In genomic region chr17:18962494-18962815, GRCh38 we compare ENCODE assay signal across 25 cellular contexts. TPM values are rescaled to one million over a fixed set of nuclear protein-coding genes. Genes with fewer than 3 reads are reported as not detected.
DNase-seq lines count a peak whose midpoint lies in the region; ATAC-seq, FAIRE-seq and TF ChIP-seq lines count a peak whose summit lies in the region.
"Had no signal": no experiment of that assay in that cellular context is flagged by ENCODE, and none has a peak within 500 bp of the region (broad histone marks: within the 10 kb centered on the region; RNA-seq: fewer than 3 reads in every experiment).

No MANE protein-coding gene starts in this region.

- H3K4me2 ChIP-seq in A549, result peak overlapping the region; percentile 27; the same call in 2 of the 3 replicates

- TF ChIP-seq EP300 in A549 (IDR thresholded peaks at IDR 0.05), result no peak

- intact Hi-C loops in colonic mucosa (cut with DNase I), result loop anchor here (10.0 kb wide), 1 partner anchor 62 kb away; no protein-coding TSS in a partner anchor

- peaks cover 52% of the 10 kb centered on the region for H3K4me1 Mint-ChIP-seq in nephron progenitor cell
- H3K4me1 Mint-ChIP-seq in T-helper 2 cell treated with Interferon-gamma antibody and Interleukin-4, amounts not matched to agents 5 μg/mL and 100 μg/mL, for 36 hours (ENCODE audit: low read depth), result peaks cover 7% of the 10 kb centered on the region

- DNase-seq in A549 (ENCODE audit: low read depth in 1 of 2, low spot score in 1 of 2) (no peak), colonic mucosa (peak; percentile 21), nephron progenitor cell (no peak)
- DNase-seq in stimulated activated CD4-positive, alpha-beta T cell treated with anti-CD3 and anti-CD28 coated beads, Interleukin-4, amount 100 ng/mL, for 4 hours, result no peak
- no peak for DNase-seq in effector CD4-positive, alpha-beta T cell
- DNase-seq in T-helper 2 cell treated with Interferon-gamma antibody and Interleukin-4, amounts not matched to agents 5 μg/mL and 100 μg/mL, for 36 hours (ENCODE audit: low spot score), result no peak
- DNase-seq: activated CD4-positive, alpha-beta T cell treated with anti-CD3 and anti-CD28 coated beads, Interleukin-2, amount 50 U/mL, for 1 hour; activated T-cell treated with anti-CD3 and anti-CD28 coated beads, Interleukin-2, amount 50 U/mL, for 1 hour; DND-41; head of caudate nucleus; immature natural killer cell; KG1; NCI-H2029 treated with DMSO at 0.1 percent for 48 hours; NCI-H446 treated with DMSO at 0.1 percent for 48 hours; RPMI8226; stimulated activated naive CD4-positive, alpha-beta T cell treated with Interleukin-2 at 50 U/mL for 16 hours; SW 1271; upper lobe of right lung had no signal

- no peaks in the 10 kb centered on the region for H3K36me3 Mint-ChIP-seq in nephron progenitor cell (ENCODE audit: low read depth)
- H3K36me3 Mint-ChIP-seq in T-helper 2 cell treated with Interferon-gamma antibody and Interleukin-4, amounts not matched to agents 5 μg/mL and 100 μg/mL, for 36 hours (ENCODE audit: low read depth), result no peaks in the 10 kb centered on the region
- H3K36me3 Mint-ChIP-seq: activated naive CD8-positive, alpha-beta T cell; immature natural killer cell; natural killer cell treated with Interleukin-12 subunit alpha and Interleukin-12 subunit beta and Interleukin-15 and Interleukin-18, amount 100 ng/mL, for 72 hours had no signal

- POLR2A ChIA-PET in A549 (lab: Yijun Ruan, JAX), result no interaction called here
- POLR2A ChIA-PET in HEK293 (lab: Yijun Ruan, JAX), result interaction anchor here (0.9 kb wide), 1 partner anchor 10 kb away, joined by 3 read pairs; no protein-coding TSS in a partner anchor

- H3K9ac ChIP-seq in colonic mucosa (ENCODE audit: low read depth in 2 of 2, low read length in 2 of 2), result no peak overlapping the region

- ATAC-seq in A549 (no peak), HG03095 (IDR thresholded peaks at IDR 0.05; ENCODE audit: unreplicated experiment) (no peak)
- ATAC-seq: upper lobe of right lung had no signal

- H3K27ac Mint-ChIP-seq in nephron progenitor cell, result peak overlapping the region; percentile 3
- H3K27ac Mint-ChIP-seq in T-helper 2 cell treated with Interferon-gamma antibody and Interleukin-4, amounts not matched to agents 5 μg/mL and 100 μg/mL, for 36 hours, result no peak overlapping the region
- H3K27ac Mint-ChIP-seq: activated naive CD8-positive, alpha-beta T cell had no signal

- no peak for TF ChIP-seq RAD21 in A549 (conservative IDR thresholded peaks at IDR 0.05 in 1 of 2, IDR thresholded peaks at IDR 0.05 in 1 of 2)

- TF ChIP-seq CTCF in A549 (IDR thresholded peaks at IDR 0.05) (no peak), HEK293 (tag by site-specific recombination; IDR thresholded peaks at IDR 0.05) (no peak), colonic mucosa (IDR thresholded peaks at IDR 0.05) (no peak), nephron progenitor cell (IDR thresholded peaks at IDR 0.05) (no peak)

- no peaks in the 10 kb centered on the region for H3K9me3 ChIP-seq in A549
- no peaks in the 10 kb centered on the region for H3K9me3 ChIP-seq in HEK293 (ENCODE audit: control insufficient read depth, insufficient read depth, low read depth, low read length)
- no peaks in the 10 kb centered on the region for H3K9me3 ChIP-seq in colonic mucosa
- H3K9me3 ChIP-seq: upper lobe of right lung had no signal

- H3K4me3 ChIP-seq in A549, result no peak overlapping the region
- H3K4me3 ChIP-seq in HEK293 (ENCODE audit: low read depth, low read length), result no peak overlapping the region
- no peak overlapping the region for H3K4me3 ChIP-seq in colonic mucosa
- H3K4me3 ChIP-seq: upper lobe of right lung had no signal

- H3K4me1 ChIP-seq in A549 (peaks cover 37% of the 10 kb centered on the region), HEK293 (ENCODE audit: control insufficient read depth, insufficient read depth, low read length) (peaks cover 5% of the 10 kb centered on the region), colonic mucosa (no peaks in the 10 kb centered on the region)

- CTCF ChIA-PET in A549 (lab: Yijun Ruan, JAX), result interaction anchor here (0.8 to 8.8 kb wide), 11 partner anchors 7 to 82 kb away, joined by 3 to 215 read pairs (median 19); partner anchors contain the start of gene SLC5A10
- CTCF ChIA-PET in HEK293 (lab: Yijun Ruan, JAX), result interaction anchor here (0.7 to 3.7 kb wide), 6 partner anchors 10 to 60 kb away, joined by 3 to 31 read pairs (median 3); no protein-coding TSS in a partner anchor

- H3K9me3 Mint-ChIP-seq in nephron progenitor cell, result no peaks in the 10 kb centered on the region
- no peaks in the 10 kb centered on the region for H3K9me3 Mint-ChIP-seq in T-helper 2 cell treated with Interferon-gamma antibody and Interleukin-4, amounts not matched to agents 5 μg/mL and 100 μg/mL, for 36 hours
- H3K9me3 Mint-ChIP-seq: immature natural killer cell; natural killer cell treated with Interleukin-12 subunit alpha and Interleukin-12 subunit beta and Interleukin-15 and Interleukin-18, amount 100 ng/mL, for 72 hours had no signal

- peaks cover 13% of the 10 kb centered on the region for H3K27me3 Mint-ChIP-seq in nephron progenitor cell (ENCODE audit: low read depth, poor library complexity)
- H3K27me3 Mint-ChIP-seq in T-helper 2 cell treated with Interferon-gamma antibody and Interleukin-4, amounts not matched to agents 5 μg/mL and 100 μg/mL, for 36 hours (ENCODE audit: low read depth), result no peaks in the 10 kb centered on the region
- H3K27me3 Mint-ChIP-seq: activated naive CD8-positive, alpha-beta T cell had no signal

- TF ChIP-seq POLR2A in A549 (IDR thresholded peaks at IDR 0.05; ENCODE audit: low read length), result no peak

- no peaks in the 10 kb centered on the region for H3K27me3 ChIP-seq in colonic mucosa
- H3K27me3 ChIP-seq: upper lobe of right lung had no signal

- H3K36me3 ChIP-seq in HEK293 (ENCODE audit: control insufficient read depth in 2 of 2, insufficient read depth in 1 of 2, low read length in 2 of 2) (no peaks in the 10 kb centered on the region), colonic mucosa (no peaks in the 10 kb centered on the region)
- H3K36me3 ChIP-seq: upper lobe of right lung had no signal

- FAIRE-seq in A549 (lab: Jason Lieb, UNC), result no peak
- FAIRE-seq: H54 had no signal

- 70% methylated on average over 6 of the region's 6 CpGs for WGBS in A549 (ENCODE audit: missing lambda C conversion rate)

- H3K27ac ChIP-seq in A549 (peak overlapping the region; percentile 65 to 86), HEK293 (ENCODE audit: extremely low read depth, low read depth, low read length) (no peak overlapping the region), colonic mucosa (no peak overlapping the region)
- H3K27ac ChIP-seq: upper lobe of right lung had no signal

- no peak overlapping the region for H3K4me3 Mint-ChIP-seq in nephron progenitor cell
- no peak overlapping the region for H3K4me3 Mint-ChIP-seq in T-helper 2 cell treated with Interferon-gamma antibody and Interleukin-4, amounts not matched to agents 5 μg/mL and 100 μg/mL, for 36 hours
- H3K4me3 Mint-ChIP-seq: activated naive CD8-positive, alpha-beta T cell; immature natural killer cell; natural killer cell treated with Interleukin-12 subunit alpha and Interleukin-12 subunit beta and Interleukin-15 and Interleukin-18, amount 100 ng/mL, for 72 hours had no signal

TF ChIP-seq in A549, 52 proteins besides CTCF, POLR2A, EP300 and RAD21 (continues in another document):
- TF ChIP-seq KDM5A (IDR thresholded peaks at IDR 0.05) (no peak), SREBF2 (IDR thresholded peaks at IDR 0.05) (no peak)

TF ChIP-seq in HEK293, 187 proteins besides CTCF, POLR2A, EP300 and RAD21:
- TF ChIP-seq ZNF175 (tag by site-specific recombination; IDR thresholded peaks at IDR 0.05) (no peak), ZNF558 (tag by site-specific recombination; IDR thresholded peaks at IDR 0.05) (no peak), ZNF114 (tag by site-specific recombination; IDR thresholded peaks at IDR 0.05) (no peak), GLIS1 (tag by site-specific recombination; IDR thresholded peaks at IDR 0.05) (no peak), ZFHX2 (tag by site-specific recombination; conservative IDR thresholded peaks at IDR 0.05) (0 out of 2 replicates have a peak, but pooled peaks have one; percentile 2)

RNA-seq across cellular contexts. Expression of gene SLC5A10, which starts 10.5 kb away (rescaled TPM):
- polyA plus RNA-seq in A549 (2011; rRNA removed) (0.26 and 0.28 TPM in 2 replicates), A549 (2017; fragmentation: RNase III; extraction: RNeasy Plus Mini Kit Qiagen cat#74134 plus additional on column Dnase treatment) (0.07 to 0.22 TPM (median 0.15 TPM) in 3 replicates)
- 0.07 and 0.19 TPM in 2 replicates for polyA plus RNA-seq in A549 (2012; cell fraction: cytosol; rRNA removed)
- 0.23 and 0.32 TPM in 2 replicates for polyA plus RNA-seq in A549 (2012; cell fraction: nucleus; rRNA removed)
- polyA minus RNA-seq in A549 (2011; rRNA and poly(A)+ RNA removed), result 0.15 and 0.54 TPM in 2 replicates
- total RNA-seq in colonic mucosa, result under 1 TPM in 1 of 2 donors, not detected in 1; 0.16 TPM
- total RNA-seq: fibroblast of lung; lung microvascular endothelial cell; natural killer cell treated with Interleukin-12 subunit alpha and Interleukin-12 subunit beta and Interleukin-15 and Interleukin-18, amount 100 ng/mL, for 72 hours; upper lobe of right lung had no signal
- polyA plus RNA-seq: fibroblast of lung, immature natural killer cell had no signal

RNA-seq across cellular contexts. Expression of gene FAM83G, which starts 42.1 kb away (rescaled TPM):
- polyA plus RNA-seq in A549 (2011; rRNA removed), result 11.0 and 12.8 TPM in 2 replicates
- polyA plus RNA-seq in A549 (2012; cell fraction: cytosol; rRNA removed), result 11.1 and 15.8 TPM in 2 replicates
- 38.5 and 42.5 TPM in 2 replicates for polyA plus RNA-seq in A549 (2012; cell fraction: nucleus; rRNA removed)
- polyA plus RNA-seq in A549 (2017; fragmentation: RNase III; extraction: RNeasy Plus Mini Kit Qiagen cat#74134 plus additional on column Dnase treatment), result 19.8 to 22.0 TPM (median 20.5 TPM) in 3 replicates
- 18.1 and 22.7 TPM in 2 replicates for polyA minus RNA-seq in A549 (2011; rRNA and poly(A)+ RNA removed)
- total RNA-seq in colonic mucosa, result 10 to 100 TPM; 24.4 to 24.8 TPM

Comparison
In these comparisons a context has a peak if more than half of its experiments do, and no peak if none do; other contexts are left out.
1. H3K27ac ChIP-seq: peak in A549 (2 of 2); none in HEK293 (single experiment) and colonic mucosa (single experiment).